ENCODE assay signal across 15 cellular contexts in genomic region chr6:30511147-30511546, GRCh38. TPM values are rescaled to one million over a fixed set of nuclear protein-coding genes. Genes with fewer than 3 reads are reported as not detected.
DNase-seq lines count a peak whose midpoint lies in the region; ATAC-seq, FAIRE-seq and TF ChIP-seq lines count a peak whose summit lies in the region.
"Had no signal": no experiment of that assay in that cellular context is flagged by ENCODE, and none has a peak within 500 bp of the region (broad histone marks: within the 10 kb centered on the region; RNA-seq: fewer than 3 reads in every experiment).

No MANE protein-coding gene starts in this region.

- H3K4me2 ChIP-seq in HepG2 (ENCODE audit: low read depth, low read length) (peak overlapping the region; percentile 28; the same call in 1 of the 2 replicates), keratinocyte (ENCODE audit: control insufficient read depth, extremely low read depth, insufficient read depth, low read depth, low read length) (no peak overlapping the region)

- TF ChIP-seq EP300 in HepG2 (IDR thresholded peaks at IDR 0.05; ENCODE audit: low read depth in 2 of 2, low read length in 2 of 2), result no peak
- no peak for TF ChIP-seq EP300 in HepG2 (CRISPR knock-in tag; IDR thresholded peaks at IDR 0.05; ENCODE audit: borderline replicate concordance)

- H3K9me3 Mint-ChIP-seq in WTC11, result no peaks in the 10 kb centered on the region
- H3K9me3 Mint-ChIP-seq: activated T-helper 17 cell treated with anti-CD3 and anti-CD28 coated beads, Interleukin-2, amount 50 U/mL, for 72 hours had no signal

- H3K4me3 Mint-ChIP-seq in WTC11, result no peak overlapping the region
- H3K4me3 Mint-ChIP-seq: activated T-helper 17 cell treated with anti-CD3 and anti-CD28 coated beads, Interleukin-2, amount 50 U/mL, for 72 hours had no signal

- TF ChIP-seq CTCF in HepG2 (CRISPR knock-in tag; IDR thresholded peaks at IDR 0.05) (no peak), right lobe of liver (IDR thresholded peaks at IDR 0.05) (no peak), WTC11 (IDR thresholded peaks at IDR 0.05) (no peak), keratinocyte (optimal IDR thresholded peaks at IDR 0.05 in 1 of 3, IDR thresholded peaks at IDR 0.05 in 1 of 3, conservative IDR thresholded peaks at IDR 0.05 in 1 of 3; ENCODE audit: extremely low read depth in 1 of 3, insufficient read depth in 2 of 3, low read length in 3 of 3) (no peak)

- dilution Hi-C loops in keratinocyte (cut with MboI; ENCODE audit: extremely low pct_ligation_motif_present, low sequenced_read_pairs), result no loop called here

- in situ Hi-C loops in HepG2 (cut with HindIII; ENCODE audit: extremely low pct_ligation_motif_present, low pct_unique_long_range_greater_than_20kb), result no loop called here

- CTCF ChIA-PET in HepG2 (lab: Yijun Ruan, JAX; ENCODE audit: low intra/inter-chr PET ratio, low total read pairs), result no interaction called here
- CTCF ChIA-PET in WTC11 (lab: Charles Lee), result interaction anchor here (0.8 to 2.9 kb wide), 7 partner anchors 17 to 113 kb away, joined by 3 to 16 read pairs (median 6); no protein-coding TSS in a partner anchor

- H3K9ac ChIP-seq in HepG2 (ENCODE audit: insufficient read depth, low read depth, low read length), result no peak overlapping the region; the same call in 1 of the 2 replicates
- H3K9ac ChIP-seq in keratinocyte (ENCODE audit: control insufficient read depth, extremely low read depth, insufficient read depth, low read length), result no peak overlapping the region

- H3K4me3 ChIP-seq in HepG2 (replicated peaks in 1 of 3; ENCODE audit: insufficient read depth in 1 of 3, low read depth in 2 of 3, low read length in 3 of 3) (no peak overlapping the region), right lobe of liver (no peak overlapping the region), keratinocyte (ENCODE audit: control insufficient read depth in 2 of 3, extremely low read depth in 1 of 3, insufficient read depth in 2 of 3, low read depth in 1 of 3, low read length in 3 of 3) (no peak overlapping the region)

- no peak for DNase-seq in HepG2 (ENCODE audit: low spot score)
- DNase-seq in right lobe of liver, result no peak
- no peak for DNase-seq in WTC11 (ENCODE audit: low spot score)
- no peak for DNase-seq in keratinocyte (ENCODE audit: low read depth, low spot score)
- DNase-seq in RCC 7860 (ENCODE audit: low spot score), result no peak
- no peak for DNase-seq in NCI-H146 treated with DMSO at 0.1 percent for 48 hours (lab: John Stamatoyannopoulos, UW; ENCODE audit: unreplicated experiment)
- DNase-seq in HUDEP-2 (lab: John Stamatoyannopoulos, UW; ENCODE audit: unreplicated experiment in 76 of 76), result no peak
- DNase-seq: DMS153; effector CD4-positive, alpha-beta T cell; NCI-H2029; NCI-H526; stimulated activated CD4-positive, alpha-beta T cell treated with anti-CD3 and anti-CD28 coated beads, Interleukin-4, amount 100 ng/mL, for 24 hours; T-helper 1 cell had no signal

- no peaks in the 10 kb centered on the region for H3K27me3 Mint-ChIP-seq in WTC11 (ENCODE audit: low read depth)
- H3K27me3 Mint-ChIP-seq: activated T-helper 17 cell treated with anti-CD3 and anti-CD28 coated beads, Interleukin-2, amount 50 U/mL, for 72 hours had no signal

- H3K4me1 ChIP-seq in HepG2 (ENCODE audit: insufficient read depth, low read length), result peaks cover 10% of the 10 kb centered on the region
- H3K4me1 ChIP-seq in right lobe of liver, result peaks cover 0 to 5% (median 0%) of the 10 kb centered on the region in 4 donors
- H3K4me1 ChIP-seq in keratinocyte (ENCODE audit: control insufficient read depth, extremely low read depth, insufficient read depth, low read length), result peaks cover 12% of the 10 kb centered on the region

- H3K9me3 ChIP-seq in HepG2 (ENCODE audit: low read length) (no peaks in the 10 kb centered on the region), right lobe of liver (no peaks in the 10 kb centered on the region), keratinocyte (ENCODE audit: control insufficient read depth, low read depth, low read length) (no peaks in the 10 kb centered on the region)

- H3K27ac ChIP-seq in HepG2 (ENCODE audit: extremely low read length, insufficient read depth, low read length), result no peak overlapping the region
- H3K27ac ChIP-seq in right lobe of liver, result no peak overlapping the region
- H3K27ac ChIP-seq in keratinocyte (ENCODE audit: control insufficient read depth, insufficient read depth, low read length), result no peak overlapping the region

- ATAC-seq in HepG2 (no peak), right lobe of liver (no peak), WTC11 (no peak), HG02884 (IDR thresholded peaks at IDR 0.05; ENCODE audit: unreplicated experiment) (no peak)
- ATAC-seq: activated T-helper 17 cell treated with anti-CD3 and anti-CD28 coated beads, Interleukin-2, amount 50 U/mL, for 72 hours had no signal

- POLR2A ChIA-PET in HepG2 (lab: Yijun Ruan, JAX) (no interaction called here), WTC11 (lab: Charles Lee) (no interaction called here)

- H3K79me2 ChIP-seq in HepG2 (ENCODE audit: insufficient read depth, low read length), result no peaks in the 10 kb centered on the region
- H3K79me2 ChIP-seq in keratinocyte (ENCODE audit: control insufficient read depth, insufficient read depth, low read length), result no peaks in the 10 kb centered on the region

- peak overlapping the region; percentile 32 for H2AFZ ChIP-seq in HepG2 (ENCODE audit: low read length)
- H2AFZ ChIP-seq in keratinocyte (ENCODE audit: control insufficient read depth, low read length), result peak overlapping the region; percentile 15

- no TSS peak for BruUV-seq in HepG2 (replicated peaks; lab: Mats Ljungman, UMichigan)

- peaks cover 33% of the 10 kb centered on the region for H3K4me1 Mint-ChIP-seq in WTC11

- TF ChIP-seq POLR2A in HepG2 (IDR thresholded peaks at IDR 0.05; ENCODE audit: insufficient read depth in 1 of 2, low read depth in 2 of 2, low read length in 2 of 2), result no peak
- TF ChIP-seq POLR2A in right lobe of liver (IDR thresholded peaks at IDR 0.05), result no peak

- intact Hi-C loops in HepG2 (cut with micrococcal nuclease; ENCODE audit: unreplicated experiment) (no loop called here), right lobe of liver (cut with DNase I) (no loop called here)

- no peaks in the 10 kb centered on the region for H4K20me1 ChIP-seq in HepG2 (ENCODE audit: insufficient read depth, low read length)
- H4K20me1 ChIP-seq in keratinocyte (ENCODE audit: control insufficient read depth, extremely low read depth, insufficient read depth, low read length), result no peaks in the 10 kb centered on the region

- FAIRE-seq in HepG2 (lab: Jason Lieb, UNC) (no peak), keratinocyte (lab: Jason Lieb, UNC) (no peak), RCC 7860 (lab: Jason Lieb, UNC) (no peak)

- peak overlapping the region; percentile 28; the same call in 1 of the 2 replicates for H3K27ac Mint-ChIP-seq in WTC11
- H3K27ac Mint-ChIP-seq: activated T-helper 17 cell treated with anti-CD3 and anti-CD28 coated beads, Interleukin-2, amount 50 U/mL, for 72 hours had no signal

- H3K9me1 ChIP-seq in keratinocyte (ENCODE audit: control insufficient read depth, extremely low read depth, insufficient read depth, low read length), result no peaks in the 10 kb centered on the region

- WGBS in HepG2 (ENCODE audit: low lambda C conversion rate), result 28% methylated on average over 5 of the region's 5 CpGs
- WGBS in right lobe of liver (ENCODE audit: insufficient coverage, low coverage, low lambda C conversion rate, missing lambda C conversion rate), result 73% methylated on average over 5 of the region's 5 CpGs

- no peaks in the 10 kb centered on the region for H3K36me3 ChIP-seq in HepG2 (replicated peaks in 1 of 2; ENCODE audit: control insufficient read depth in 1 of 2, insufficient read depth in 2 of 2, low read length in 2 of 2)
- no peaks in the 10 kb centered on the region for H3K36me3 ChIP-seq in right lobe of liver
- H3K36me3 ChIP-seq in keratinocyte (ENCODE audit: control insufficient read depth in 2 of 2, extremely low read depth in 1 of 2, insufficient read depth in 2 of 2, low read length in 2 of 2), result no peaks in the 10 kb centered on the region

- H3K27me3 ChIP-seq in HepG2 (ENCODE audit: control insufficient read depth in 1 of 2, insufficient read depth in 2 of 2, low read length in 2 of 2), result no peaks in the 10 kb centered on the region
- H3K27me3 ChIP-seq in right lobe of liver, result no peaks in the 10 kb centered on the region
- H3K27me3 ChIP-seq in keratinocyte (ENCODE audit: control insufficient read depth, extremely low read depth, insufficient read depth, low read length), result no peaks in the 10 kb centered on the region

- no peaks in the 10 kb centered on the region for H3K36me3 Mint-ChIP-seq in WTC11

- TF ChIP-seq RAD21 in HepG2 (CRISPR knock-in tag; IDR thresholded peaks at IDR 0.05), result no peak

RNA-seq across cellular contexts. Expression of gene HLA-E, which starts 21.8 kb away (rescaled TPM):
- 21.2 and 45.2 TPM in 2 replicates for total RNA-seq in HepG2 (2016; rRNA removed; fragmentation: Illumina TruSeq; extraction: Trizol)
- 6.3 and 7.1 TPM in 2 replicates for total RNA-seq in HepG2 (2016; cell fraction: cytosol; rRNA removed; fragmentation: Illumina TruSeq; extraction: Trizol; ENCODE audit: low read depth)
- 21.6 and 46.9 TPM in 2 replicates for total RNA-seq in HepG2 (2016; cell fraction: insoluble cytoplasmic fraction; rRNA removed; fragmentation: Illumina TruSeq; extraction: Trizol)
- total RNA-seq in HepG2 (2016; cell fraction: membrane; rRNA removed; fragmentation: Illumina TruSeq; extraction: Trizol), result 12.5 and 14.1 TPM in 2 replicates
- total RNA-seq in HepG2 (2016; cell fraction: nucleus; rRNA removed; fragmentation: Illumina TruSeq; extraction: Trizol), result 38.3 and 44.5 TPM in 2 replicates
- 90.4 and 99.8 TPM in 2 replicates for polyA plus RNA-seq in HepG2 (2011; rRNA removed)
- 94.6 and 111 TPM in 2 replicates for polyA plus RNA-seq in HepG2 (2011; cell fraction: cytosol; rRNA removed)
- 67.6 and 75.6 TPM in 2 replicates for polyA plus RNA-seq in HepG2 (2011; cell fraction: nucleus; rRNA removed)
- 64.9 and 110 TPM in 2 replicates for polyA plus RNA-seq in HepG2 (2012)
- polyA plus RNA-seq in HepG2 (2016; cell fraction: cytosol; fragmentation: Illumina TruSeq; extraction: Trizol; ENCODE audit: low read depth), result 6.6 and 6.7 TPM in 2 replicates
- 23.6 and 24.3 TPM in 2 replicates for polyA plus RNA-seq in HepG2 (2016; cell fraction: insoluble cytoplasmic fraction; fragmentation: Illumina TruSeq; extraction: Trizol; ENCODE audit: low read depth)
- polyA plus RNA-seq in HepG2 (2016; cell fraction: membrane; fragmentation: Illumina TruSeq; extraction: Trizol; ENCODE audit: low read depth), result 11.8 and 12.2 TPM in 2 replicates
- 68.0 and 69.9 TPM in 2 replicates for polyA plus RNA-seq in HepG2 (2016; cell fraction: nucleus; fragmentation: Illumina TruSeq; extraction: Trizol; ENCODE audit: insufficient read depth, low read depth)
- polyA minus RNA-seq in HepG2 (2011; rRNA and poly(A)+ RNA removed; ENCODE audit: low replicate concordance), result 39.4 and 80.9 TPM in 2 replicates
- 45.5 and 56.8 TPM in 2 replicates for polyA minus RNA-seq in HepG2 (2011; cell fraction: cytosol; rRNA and poly(A)+ RNA removed)
- polyA minus RNA-seq in HepG2 (2011; cell fraction: nucleus; rRNA and poly(A)+ RNA removed), result 17.4 and 26.7 TPM in 2 replicates
- 100 to 1,000 TPM; 116 to 257 (median 183) TPM for total RNA-seq in right lobe of liver
- total RNA-seq in WTC11 (2021), result 44.6 to 49.0 TPM (median 44.7 TPM) in 3 replicates
- polyA plus RNA-seq in keratinocyte, result 108 to 177 TPM (median 123 TPM) in 3 replicates
- 103 TPM for polyA plus RNA-seq in keratinocyte (2011; ENCODE audit: low read depth)
- 77.7 and 98.8 TPM in 2 replicates for polyA plus RNA-seq in keratinocyte (2011; cell fraction: cytosol; rRNA removed)
- polyA plus RNA-seq in keratinocyte (2011; cell fraction: nucleus; rRNA removed), result 209 and 216 TPM in 2 replicates
- polyA plus RNA-seq in keratinocyte (2012; ENCODE audit: low replicate concordance), result 127 and 177 TPM in 2 replicates
- 97.8 to 136 TPM (median 115 TPM) in 3 replicates for polyA minus RNA-seq in keratinocyte
- 130 TPM for polyA minus RNA-seq in keratinocyte (2011; cell fraction: cytosol; rRNA and poly(A)+ RNA removed)
- polyA minus RNA-seq in keratinocyte (2011; cell fraction: nucleus; rRNA and poly(A)+ RNA removed), result 141 and 156 TPM in 2 replicates

RNA-seq across cellular contexts. Expression of gene GNL1, which starts 45.1 kb away (rescaled TPM):
- total RNA-seq in HepG2 (2016; rRNA removed; fragmentation: Illumina TruSeq; extraction: Trizol) (54.8 and 55.6 TPM in 2 replicates), right lobe of liver (10 to 100 TPM in 5 of 6 experiments, 1 to 10 TPM in 1; 5.1 to 25.6 (median 19.8) TPM), WTC11 (2021) (69.1 to 85.7 TPM (median 72.8 TPM) in 3 replicates)
- 11.5 and 14.7 TPM in 2 replicates for total RNA-seq in HepG2 (2016; cell fraction: cytosol; rRNA removed; fragmentation: Illumina TruSeq; extraction: Trizol; ENCODE audit: low read depth)
- total RNA-seq in HepG2 (2016; cell fraction: insoluble cytoplasmic fraction; rRNA removed; fragmentation: Illumina TruSeq; extraction: Trizol), result 48.5 and 56.5 TPM in 2 replicates
- total RNA-seq in HepG2 (2016; cell fraction: membrane; rRNA removed; fragmentation: Illumina TruSeq; extraction: Trizol), result 23.9 and 27.8 TPM in 2 replicates
- total RNA-seq in HepG2 (2016; cell fraction: nucleus; rRNA removed; fragmentation: Illumina TruSeq; extraction: Trizol), result 27.7 and 34.5 TPM in 2 replicates
- polyA plus RNA-seq in HepG2 (2011; rRNA removed) (35.0 and 46.8 TPM in 2 replicates), keratinocyte (28.7 to 48.2 TPM (median 39.5 TPM) in 3 replicates)
- polyA plus RNA-seq in HepG2 (2011; cell fraction: cytosol; rRNA removed), result 25.1 and 32.1 TPM in 2 replicates
- polyA plus RNA-seq in HepG2 (2011; cell fraction: nucleus; rRNA removed), result 40.6 and 54.9 TPM in 2 replicates
- 45.3 and 50.3 TPM in 2 replicates for polyA plus RNA-seq in HepG2 (2012)
- polyA plus RNA-seq in HepG2 (2016; cell fraction: cytosol; fragmentation: Illumina TruSeq; extraction: Trizol; ENCODE audit: low read depth), result 12.7 and 15.8 TPM in 2 replicates
- 53.9 and 60.5 TPM in 2 replicates for polyA plus RNA-seq in HepG2 (2016; cell fraction: insoluble cytoplasmic fraction; fragmentation: Illumina TruSeq; extraction: Trizol; ENCODE audit: low read depth)
- polyA plus RNA-seq in HepG2 (2016; cell fraction: membrane; fragmentation: Illumina TruSeq; extraction: Trizol; ENCODE audit: low read depth), result 19.5 and 25.2 TPM in 2 replicates
- 84.3 and 89.3 TPM in 2 replicates for polyA plus RNA-seq in HepG2 (2016; cell fraction: nucleus; fragmentation: Illumina TruSeq; extraction: Trizol; ENCODE audit: insufficient read depth, low read depth)
- 34.2 and 47.6 TPM in 2 replicates for polyA minus RNA-seq in HepG2 (2011; rRNA and poly(A)+ RNA removed; ENCODE audit: low replicate concordance)
- polyA minus RNA-seq in HepG2 (2011; cell fraction: cytosol; rRNA and poly(A)+ RNA removed), result 22.4 and 23.5 TPM in 2 replicates
- 22.4 and 27.0 TPM in 2 replicates for polyA minus RNA-seq in HepG2 (2011; cell fraction: nucleus; rRNA and poly(A)+ RNA removed)
- polyA plus RNA-seq in keratinocyte (2011; ENCODE audit: low read depth), result 18.9 TPM
- polyA plus RNA-seq in keratinocyte (2011; cell fraction: cytosol; rRNA removed), result 26.5 and 27.8 TPM in 2 replicates
- polyA plus RNA-seq in keratinocyte (2011; cell fraction: nucleus; rRNA removed), result 42.7 and 54.1 TPM in 2 replicates
- polyA plus RNA-seq in keratinocyte (2012; ENCODE audit: low replicate concordance), result 33.2 and 40.0 TPM in 2 replicates
- polyA minus RNA-seq in keratinocyte, result 31.7 to 47.3 TPM (median 36.9 TPM) in 3 replicates
- polyA minus RNA-seq in keratinocyte (2011; cell fraction: cytosol; rRNA and poly(A)+ RNA removed), result 28.2 TPM
- polyA minus RNA-seq in keratinocyte (2011; cell fraction: nucleus; rRNA and poly(A)+ RNA removed), result 13.8 and 28.8 TPM in 2 replicates

RNA-seq across cellular contexts. Expression of gene PRR3, which starts 45.9 kb away (rescaled TPM):
- total RNA-seq in HepG2 (2016; rRNA removed; fragmentation: Illumina TruSeq; extraction: Trizol), result 13.9 and 14.6 TPM in 2 replicates
- 6.5 and 6.6 TPM in 2 replicates for total RNA-seq in HepG2 (2016; cell fraction: cytosol; rRNA removed; fragmentation: Illumina TruSeq; extraction: Trizol; ENCODE audit: low read depth)
- 13.8 and 15.5 TPM in 2 replicates for total RNA-seq in HepG2 (2016; cell fraction: insoluble cytoplasmic fraction; rRNA removed; fragmentation: Illumina TruSeq; extraction: Trizol)
- 12.6 and 13.1 TPM in 2 replicates for total RNA-seq in HepG2 (2016; cell fraction: membrane; rRNA removed; fragmentation: Illumina TruSeq; extraction: Trizol)
- 11.4 and 14.4 TPM in 2 replicates for total RNA-seq in HepG2 (2016; cell fraction: nucleus; rRNA removed; fragmentation: Illumina TruSeq; extraction: Trizol)
- 20.6 and 21.2 TPM in 2 replicates for polyA plus RNA-seq in HepG2 (2011; rRNA removed)
- 14.8 and 17.1 TPM in 2 replicates for polyA plus RNA-seq in HepG2 (2011; cell fraction: cytosol; rRNA removed)
- 16.1 and 23.0 TPM in 2 replicates for polyA plus RNA-seq in HepG2 (2011; cell fraction: nucleus; rRNA removed)
- polyA plus RNA-seq in HepG2 (2012), result 12.5 and 15.6 TPM in 2 replicates
- 5.9 and 6.1 TPM in 2 replicates for polyA plus RNA-seq in HepG2 (2016; cell fraction: cytosol; fragmentation: Illumina TruSeq; extraction: Trizol; ENCODE audit: low read depth)
- 27.5 and 29.3 TPM in 2 replicates for polyA plus RNA-seq in HepG2 (2016; cell fraction: insoluble cytoplasmic fraction; fragmentation: Illumina TruSeq; extraction: Trizol; ENCODE audit: low read depth)
- 13.6 and 13.9 TPM in 2 replicates for polyA plus RNA-seq in HepG2 (2016; cell fraction: membrane; fragmentation: Illumina TruSeq; extraction: Trizol; ENCODE audit: low read depth)
- 25.4 and 26.7 TPM in 2 replicates for polyA plus RNA-seq in HepG2 (2016; cell fraction: nucleus; fragmentation: Illumina TruSeq; extraction: Trizol; ENCODE audit: insufficient read depth, low read depth)
- 34.9 and 73.8 TPM in 2 replicates for polyA minus RNA-seq in HepG2 (2011; rRNA and poly(A)+ RNA removed; ENCODE audit: low replicate concordance)
- 4.9 and 5.8 TPM in 2 replicates for polyA minus RNA-seq in HepG2 (2011; cell fraction: cytosol; rRNA and poly(A)+ RNA removed)
- polyA minus RNA-seq in HepG2 (2011; cell fraction: nucleus; rRNA and poly(A)+ RNA removed), result 20.6 and 27.1 TPM in 2 replicates
- total RNA-seq in right lobe of liver, result 1 to 10 TPM; 2.3 to 3.8 (median 2.6) TPM
- 10.1 to 13.1 TPM (median 10.8 TPM) in 3 replicates for total RNA-seq in WTC11 (2021)
- 5.4 to 6.4 TPM (median 6.1 TPM) in 3 replicates for polyA plus RNA-seq in keratinocyte
- 1.1 TPM for polyA plus RNA-seq in keratinocyte (2011; ENCODE audit: low read depth)
- polyA plus RNA-seq in keratinocyte (2011; cell fraction: cytosol; rRNA removed), result 3.5 and 4.5 TPM in 2 replicates
- 6.2 and 7.6 TPM in 2 replicates for polyA plus RNA-seq in keratinocyte (2011; cell fraction: nucleus; rRNA removed)
- polyA plus RNA-seq in keratinocyte (2012; ENCODE audit: low replicate concordance), result 3.2 and 3.7 TPM in 2 replicates
- 3.3 to 6.2 TPM (median 3.8 TPM) in 3 replicates for polyA minus RNA-seq in keratinocyte
- polyA minus RNA-seq in keratinocyte (2011; cell fraction: cytosol; rRNA and poly(A)+ RNA removed), result 1.7 TPM
- 1.2 and 3.3 TPM in 2 replicates for polyA minus RNA-seq in keratinocyte (2011; cell fraction: nucleus; rRNA and poly(A)+ RNA removed)
